ENCODE assay signal across 8 cellular contexts in the genomic region with DNA sequence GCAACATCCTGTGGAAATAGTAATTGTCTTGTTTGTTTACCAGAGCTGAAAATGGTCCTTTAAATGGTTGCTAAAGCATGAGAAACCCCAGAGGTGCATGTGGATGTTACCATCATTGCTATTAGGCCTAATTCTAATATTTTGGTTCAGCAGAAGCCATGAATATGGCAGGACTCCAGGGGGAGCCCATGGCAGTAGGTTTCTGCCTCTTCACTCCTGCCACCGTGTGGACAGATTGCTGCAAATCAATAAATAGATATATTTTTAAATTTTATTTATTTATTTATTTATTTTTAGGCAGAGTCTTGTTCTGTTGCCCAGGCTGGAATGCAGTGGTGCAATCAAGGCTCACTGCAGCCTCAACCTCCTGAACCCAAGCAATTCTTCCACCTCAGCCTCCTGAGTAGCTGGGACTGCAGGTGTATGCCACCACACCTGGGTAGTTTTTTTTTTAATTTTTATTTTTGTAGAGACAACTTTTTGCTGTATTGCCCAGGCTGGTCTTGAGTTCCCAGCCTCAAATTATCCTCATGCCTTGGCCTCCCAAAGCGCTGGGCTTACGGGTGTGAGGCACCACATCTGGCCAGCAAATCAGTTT. TPM values are rescaled to one million over a fixed set of nuclear protein-coding genes. Genes with fewer than 3 reads are reported as not detected.
DNase-seq lines count a peak whose midpoint lies in the region; ATAC-seq and TF ChIP-seq lines count a peak whose summit lies in the region.

No MANE protein-coding gene starts in this region.

- no peak overlapping the region for H3K27ac ChIP-seq in colonic mucosa

- DNase-seq in COR-L47 (lab: John Stamatoyannopoulos, UW) (peak; percentile 69), NCI-H1092 treated with DMSO at 0.1 percent for 48 hours (lab: John Stamatoyannopoulos, UW) (peak; percentile 38), T-cell (peak in 28 of 34 experiments; percentile 7 to 50 (median 28)), colonic mucosa (peak; percentile 58), lung microvascular endothelial cell (ENCODE audit: low read depth in 2 of 2) (peak; percentile 72 to 81), superior temporal gyrus (ENCODE audit: extremely low spot score) (peak; percentile 89)

- intact Hi-C loops in colonic mucosa (cut with DNase I): loop anchor here (5.0 kb wide), 1 partner anchor 470 kb away; no protein-coding TSS in a partner anchor

- POLR2A ChIA-PET in T-cell (lab: Charles Lee): no interaction called here

- H3K9me3 ChIP-seq in colonic mucosa: no peaks in the 10 kb centered on the region

- H3K27me3 Mint-ChIP-seq in T-cell: peaks cover 13% of the 10 kb centered on the region in 2 donors

- no peak overlapping the region for H3K9ac ChIP-seq in colonic mucosa (ENCODE audit: low read depth in 2 of 2, low read length in 2 of 2)

- CTCF ChIA-PET in T-cell (lab: Charles Lee): interaction anchor here (0.6 to 3.6 kb wide), 7 partner anchors 149 to 698 kb away, joined by 3 to 14 read pairs (median 4); no protein-coding TSS in a partner anchor

- peak; percentile 75 for TF ChIP-seq CTCF in colonic mucosa (IDR thresholded peaks at IDR 0.05)

- H3K27me3 ChIP-seq in colonic mucosa: no peaks in the 10 kb centered on the region

- H3K36me3 ChIP-seq in colonic mucosa: no peaks in the 10 kb centered on the region

- H3K4me1 Mint-ChIP-seq in T-cell: peaks cover 10 to 18% (median 11%) of the 10 kb centered on the region in 3 donors

- no peak overlapping the region for H3K27ac Mint-ChIP-seq in T-cell

- H3K9me3 Mint-ChIP-seq in T-cell: no peaks in the 10 kb centered on the region

- H3K4me1 ChIP-seq in colonic mucosa: no peaks in the 10 kb centered on the region

- no peak overlapping the region for H3K4me3 Mint-ChIP-seq in T-cell

- peak; percentile 62 for ATAC-seq in GM19395 (IDR thresholded peaks at IDR 0.05; ENCODE audit: unreplicated experiment)
- ATAC-seq in T-cell (replicated peaks in 1 of 4): peak in 1 of 4 experiments; percentile 43
- no peak for ATAC-seq in activated CD4-positive, CD25-positive, alpha-beta regulatory T cell treated with anti-CD3 and anti-CD28 coated beads, Interleukin-2, amount 50 U/mL, for 24 hours

- H3K36me3 Mint-ChIP-seq in T-cell: no peaks in the 10 kb centered on the region

- no peak overlapping the region for H3K4me3 ChIP-seq in colonic mucosa

RNA-seq across cellular contexts. Expression of gene CAPN13, which starts 54.9 kb away (rescaled TPM):
- total RNA-seq in T-cell (under 1 TPM in 1 of 5 donors, not detected in 4; 0.16 TPM), colonic mucosa (10 to 100 TPM; 25.5 to 31.2 TPM), lung microvascular endothelial cell (not detected in 2 replicates)

Comparison
In these comparisons a context has a peak if more than half of its experiments do, and no peak if none do; other contexts are left out.
1. DNase-seq: peak in every context shown above with its lines; median percentile 89 in superior temporal gyrus; 76 in lung microvascular endothelial cell; 69 in COR-L47; 58 in colonic mucosa; 38 in NCI-H1092 treated with DMSO at 0.1 percent for 48 hours; 28 in T-cell.
2. RNA of gene CAPN13, which starts 54.9 kb away (total RNA-seq): 25.5 to 31.2 TPM in colonic mucosa; 0.16 TPM in T-cell and not detected in lung microvascular endothelial cell; every median in the first group is over 10 times any median in the second.